Comparison of ENCODE assay signal across 24 cellular contexts in genomic region chr4:131638776-131639175, GRCh38.
"Had no signal": no experiment of that assay in that cellular context is flagged by ENCODE, and none has a peak within 500 bp of the region (broad histone marks: within the 10 kb centered on the region; RNA-seq: fewer than 3 reads in every experiment).

No MANE protein-coding gene starts in this region.

- H3K27me3 ChIP-seq: colonic mucosa, esophagus squamous epithelium, gastrocnemius medialis, right atrium auricular region, testis, tibial artery had no signal

- DNase-seq: central memory CD4-positive, alpha-beta T cell; colonic mucosa; dermis blood vessel endothelial cell; effector memory CD4-positive, alpha-beta T cell; erythroblast; esophagus squamous epithelium; gastrocnemius medialis; head of caudate nucleus; kidney; mammary epithelial cell; naive thymus-derived CD8-positive, alpha-beta T cell; nephron progenitor cell; nucleus accumbens; stimulated activated CD4-positive, alpha-beta T cell treated with anti-CD3 and anti-CD28 coated beads, Interleukin-4, amount 100 ng/mL, for 4 hours; stimulated activated naive CD8-positive, alpha-beta T cell treated with anti-CD3 and anti-CD28 coated beads, Interleukin-15, Interleukin-2, amounts not matched to agents 100 U/mL and 50 U/mL, for 24 hours; substantia nigra; testis; tibial artery had no signal

- H3K4me1 Mint-ChIP-seq: naive thymus-derived CD8-positive, alpha-beta T cell; nephron progenitor cell; stimulated activated memory B cell treated with anti-CD40 and anti-IgM and Interleukin-4, amounts not matched to agents 10 μg/mL and 1 μg/mL and 100 μg/mL, for 72 hours had no signal

- H3K27ac Mint-ChIP-seq: naive thymus-derived CD8-positive, alpha-beta T cell; nephron progenitor cell; stimulated activated memory B cell treated with anti-CD40 and anti-IgM and Interleukin-4, amounts not matched to agents 10 μg/mL and 1 μg/mL and 100 μg/mL, for 72 hours; type B pancreatic cell had no signal

- ATAC-seq: gastrocnemius medialis; left lobe of liver; naive thymus-derived CD8-positive, alpha-beta T cell; sciatic nerve; stimulated activated memory B cell treated with anti-CD40 and anti-IgM and Interleukin-4, amounts not matched to agents 10 μg/mL and 1 μg/mL and 100 μg/mL, for 72 hours; stimulated activated naive CD8-positive, alpha-beta T cell treated with anti-CD3 and anti-CD28 coated beads, Interleukin-15, Interleukin-2, amounts not matched to agents 100 U/mL and 50 U/mL, for 24 hours had no signal

- H3K27me3 Mint-ChIP-seq: naive thymus-derived CD8-positive, alpha-beta T cell; stimulated activated memory B cell treated with anti-CD40 and anti-IgM and Interleukin-4, amounts not matched to agents 10 μg/mL and 1 μg/mL and 100 μg/mL, for 72 hours; type B pancreatic cell had no signal

- H3K27ac ChIP-seq: colonic mucosa, esophagus squamous epithelium, gastrocnemius medialis, prostate gland, right atrium auricular region, testis, tibial artery had no signal

- H3K36me3 Mint-ChIP-seq: naive thymus-derived CD8-positive, alpha-beta T cell; stimulated activated memory B cell treated with anti-CD40 and anti-IgM and Interleukin-4, amounts not matched to agents 10 μg/mL and 1 μg/mL and 100 μg/mL, for 72 hours; type B pancreatic cell had no signal

- H3K36me3 ChIP-seq: colonic mucosa, esophagus squamous epithelium, gastrocnemius medialis, prostate gland, right atrium auricular region, tibial artery had no signal

- H3K4me1 ChIP-seq: colonic mucosa, gastrocnemius medialis, prostate gland, right atrium auricular region, testis, tibial artery had no signal

- H3K4me3 Mint-ChIP-seq: naive thymus-derived CD8-positive, alpha-beta T cell; nephron progenitor cell; stimulated activated memory B cell treated with anti-CD40 and anti-IgM and Interleukin-4, amounts not matched to agents 10 μg/mL and 1 μg/mL and 100 μg/mL, for 72 hours; type B pancreatic cell had no signal

- H3K9me3 ChIP-seq: gastrocnemius medialis, prostate gland, testis, tibial artery had no signal

- H3K4me3 ChIP-seq: colonic mucosa, esophagus squamous epithelium, gastrocnemius medialis, prostate gland, right atrium auricular region, testis, tibial artery had no signal
